ENCODE assay signal across 11 cellular contexts in the genomic region with DNA sequence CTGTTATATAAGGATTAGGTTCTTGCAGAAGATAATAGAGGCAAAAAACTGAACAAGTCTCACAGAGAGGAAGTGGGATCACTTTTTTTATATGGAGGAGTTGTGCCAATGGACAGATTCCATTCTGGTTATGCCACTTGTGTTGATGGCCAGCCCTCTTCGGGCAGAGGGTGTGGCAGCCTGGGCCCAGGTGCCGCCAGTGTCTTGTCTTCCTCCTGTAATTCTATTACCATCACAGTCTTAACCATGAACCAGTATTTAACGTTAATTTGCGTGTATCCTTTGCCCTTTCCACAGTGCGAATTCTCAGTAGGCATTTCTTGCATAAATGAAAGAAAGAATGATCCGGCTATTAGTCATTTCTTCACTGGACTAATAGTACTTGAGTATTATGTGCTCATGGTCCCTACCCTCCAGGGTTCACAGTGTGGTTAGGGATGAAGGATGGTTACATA. TPM values are rescaled to one million over a fixed set of nuclear protein-coding genes. Genes with fewer than 3 reads are reported as not detected.
A peak's percentile ranks its signal among the peaks of the same experiment; 100 is the strongest.
DNase-seq lines count a peak whose midpoint lies in the region; ATAC-seq and TF ChIP-seq lines count a peak whose summit lies in the region.
"Had no signal": no experiment of that assay in that cellular context is flagged by ENCODE, and none has a peak within 500 bp of the region (broad histone marks: within the 10 kb centered on the region; RNA-seq: fewer than 3 reads in every experiment).

No MANE protein-coding gene starts in this region.

- H2AFZ ChIP-seq in MM.1S (ENCODE audit: low read length): no peak overlapping the region

- TF ChIP-seq CTCF in MM.1S (IDR thresholded peaks at IDR 0.05; ENCODE audit: low read length): no peak
- no peak for TF ChIP-seq CTCF in glutamatergic neuron (IDR thresholded peaks at IDR 0.05; ENCODE audit: partially characterized antibody, unreplicated experiment)

- peak overlapping the region; percentile 84 for H3K27ac ChIP-seq in subcutaneous abdominal adipose tissue (ENCODE audit: low read depth, low read length)
- H3K27ac ChIP-seq in MM.1S (ENCODE audit: low read length): no peak overlapping the region

- no peak overlapping the region for H3K4me2 ChIP-seq in MM.1S (ENCODE audit: low read depth, low read length)

- H3K9me2 ChIP-seq in MM.1S (replicated peaks; ENCODE audit: insufficient read depth, low read length): no peaks in the 10 kb centered on the region

- H3K4me1 Mint-ChIP-seq in glutamatergic neuron (ENCODE audit: low read depth, unreplicated experiment): no peaks in the 10 kb centered on the region

- H3K4me1 ChIP-seq in subcutaneous abdominal adipose tissue (ENCODE audit: control insufficient read depth in 5 of 5, insufficient read depth in 5 of 5, low read length in 5 of 5) (peaks cover 6 to 56% (median 37%) of the 10 kb centered on the region in 5 donors), MM.1S (ENCODE audit: low read length) (peaks cover 21% of the 10 kb centered on the region)

- DNase-seq in HT1080 (ENCODE audit: low read depth): peak; percentile 77
- peak; percentile 39 for DNase-seq in T1000 (lab: John Stamatoyannopoulos, UW)
- DNase-seq in foreskin melanocyte: peak; percentile 66
- DNase-seq in MM.1S: no peak
- DNase-seq in glutamatergic neuron: no peak
- no peak for DNase-seq in D341Med (ENCODE audit: low spot score)
- DNase-seq: caudate nucleus, NCI-H187, occipital lobe had no signal

- no peaks in the 10 kb centered on the region for H4K20me1 ChIP-seq in MM.1S (ENCODE audit: insufficient read depth, low read length)

- H3K4me3 ChIP-seq in subcutaneous abdominal adipose tissue (ENCODE audit: low read depth in 1 of 5, low read length in 5 of 5) (no peak overlapping the region), MM.1S (ENCODE audit: low read length) (no peak overlapping the region)

- H3K36me3 ChIP-seq in subcutaneous abdominal adipose tissue (ENCODE audit: control insufficient read depth in 5 of 5, insufficient read depth in 5 of 5, low read length in 5 of 5): no peaks in the 10 kb centered on the region
- H3K36me3 ChIP-seq in MM.1S (replicated peaks; ENCODE audit: insufficient read depth, low read length): no peaks in the 10 kb centered on the region

- H3K9ac ChIP-seq in subcutaneous abdominal adipose tissue (ENCODE audit: low read length in 5 of 5): peak overlapping the region in 1 of 5 donors; percentile 28
- no peak overlapping the region for H3K9ac ChIP-seq in MM.1S (ENCODE audit: low read length)

- peaks cover 15% of the 10 kb centered on the region; the same call in 1 of the 2 replicates for H3F3A ChIP-seq in MM.1S (ENCODE audit: insufficient read depth, low read length)

- no peaks in the 10 kb centered on the region for H3K79me2 ChIP-seq in MM.1S (ENCODE audit: low read length)

- no peak overlapping the region for H3K4me3 Mint-ChIP-seq in glutamatergic neuron (ENCODE audit: unreplicated experiment)

- H3K9me3 ChIP-seq in subcutaneous abdominal adipose tissue (ENCODE audit: control insufficient read depth in 5 of 5, low read length in 5 of 5): no peaks in the 10 kb centered on the region
- H3K9me3 ChIP-seq in MM.1S (replicated peaks; ENCODE audit: insufficient read depth, low read length): no peaks in the 10 kb centered on the region

- H3K27ac Mint-ChIP-seq in glutamatergic neuron (ENCODE audit: unreplicated experiment): no peak overlapping the region

- H3K27me3 Mint-ChIP-seq in glutamatergic neuron (ENCODE audit: unreplicated experiment): peaks cover 2% of the 10 kb centered on the region

- H3K27me3 ChIP-seq in subcutaneous abdominal adipose tissue (ENCODE audit: control insufficient read depth in 5 of 5, insufficient read depth in 4 of 5, low read length in 5 of 5) (no peaks in the 10 kb centered on the region), MM.1S (replicated peaks; ENCODE audit: insufficient read depth, low read length) (no peaks in the 10 kb centered on the region)

- no peaks in the 10 kb centered on the region for H3K9me3 Mint-ChIP-seq in glutamatergic neuron (ENCODE audit: unreplicated experiment)

- ATAC-seq in HG02763 (IDR thresholded peaks at IDR 0.05; ENCODE audit: unreplicated experiment): no peak

- H3K36me3 Mint-ChIP-seq in glutamatergic neuron (ENCODE audit: unreplicated experiment): no peaks in the 10 kb centered on the region

RNA-seq across cellular contexts. Expression of a gene that starts 7.0 kb away (rescaled TPM):
- 11.3 and 14.6 TPM in 2 replicates for total RNA-seq in HT1080 (2014; rRNA removed; shearing (Covaris generic))
- 31.7 and 35.5 TPM in 2 replicates for polyA plus RNA-seq in HT1080 (2015; cell fraction: cytosol; rRNA removed)
- 72.8 and 78.3 TPM in 2 replicates for polyA plus RNA-seq in HT1080 (2015; cell fraction: nucleus; rRNA removed)
- 70.0 TPM for total RNA-seq in glutamatergic neuron (ENCODE audit: unreplicated experiment)

RNA-seq across cellular contexts. Expression of a gene that starts 11.3 kb away (rescaled TPM):
- total RNA-seq in HT1080 (2014; rRNA removed; shearing (Covaris generic)): 711 and 766 TPM in 2 replicates
- polyA plus RNA-seq in HT1080 (2015; cell fraction: cytosol; rRNA removed): 511 and 624 TPM in 2 replicates
- polyA plus RNA-seq in HT1080 (2015; cell fraction: nucleus; rRNA removed): 152 and 173 TPM in 2 replicates
- total RNA-seq in glutamatergic neuron (ENCODE audit: unreplicated experiment): 239 TPM

Comparison
In these comparisons a context has a peak if more than half of its experiments do, and no peak if none do; other contexts are left out.
1. DNase-seq: peak in HT1080 (single experiment), T1000 (single experiment) and foreskin melanocyte (single experiment); none in MM.1S (single experiment), glutamatergic neuron (single experiment) and D341Med (single experiment).